ENCODE assay signal across 24 cellular contexts in genomic region chr16:70410736-70411135, GRCh38. TPM values are rescaled to one million over a fixed set of nuclear protein-coding genes. Genes with fewer than 3 reads are reported as not detected.
DNase-seq lines count a peak whose midpoint lies in the region; ATAC-seq and TF ChIP-seq lines count a peak whose summit lies in the region.
"Had no signal": no experiment of that assay in that cellular context is flagged by ENCODE, and none has a peak within 500 bp of the region (broad histone marks: within the 10 kb centered on the region; RNA-seq: fewer than 3 reads in every experiment).

No MANE protein-coding gene starts in this region.

- TF ChIP-seq POLR2A in thyroid gland (IDR thresholded peaks at IDR 0.05): no peak

- H3K36me3 ChIP-seq in SK-N-SH (replicated peaks in 1 of 2; ENCODE audit: control insufficient read depth in 1 of 2, insufficient read depth in 2 of 2, low read length in 1 of 2) (peaks cover 0 to 14% of the 10 kb centered on the region in 2 experiments), thyroid gland (no peaks in the 10 kb centered on the region)
- H3K36me3 ChIP-seq: thoracic aorta had no signal

- peak overlapping the region in 1 of 2 experiments; percentile 30; a peak in 1 of 4 replicates for H3K27ac ChIP-seq in SK-N-SH (ENCODE audit: low read depth in 2 of 2, low read length in 1 of 2)
- H3K27ac ChIP-seq in caudate nucleus (ENCODE audit: low read depth, low read length): no peak overlapping the region
- H3K27ac ChIP-seq in thyroid gland: no peak overlapping the region
- H3K27ac ChIP-seq: body of pancreas, coronary artery, skin epidermis, thoracic aorta had no signal

- peaks cover 68% of the 10 kb centered on the region for H3K79me2 ChIP-seq in SK-N-SH (ENCODE audit: insufficient read depth)

- intact Hi-C loops in thyroid gland (cut with DNase I): no loop called here
- intact Hi-C loops in activated CD4-positive, alpha-beta T cell treated with anti-CD3 and anti-CD28 coated beads for 36 hours (cut with DNase I, micrococcal nuclease): no loop called here

- H3K4me3 ChIP-seq in SK-N-SH (ENCODE audit: low read depth in 2 of 2, low read length in 1 of 2) (no peak overlapping the region), thyroid gland (replicated peaks in 1 of 3) (no peak overlapping the region)
- H3K4me3 ChIP-seq: body of pancreas, coronary artery, skin epidermis, thoracic aorta had no signal

- H3K9me2 ChIP-seq in SK-N-SH: no peaks in the 10 kb centered on the region

- no peak for TF ChIP-seq EP300 in SK-N-SH (IDR thresholded peaks at IDR 0.05; ENCODE audit: borderline replicate concordance in 1 of 2, low read depth in 1 of 2, low read length in 1 of 2)

- 91% methylated on average over 6 of the region's 6 CpGs for WGBS in SK-N-SH (ENCODE audit: low lambda C conversion rate)
- 34 to 48% methylated on average over 6 of the region's 6 CpGs for WGBS in thyroid gland, 2 donors

- peaks cover 8% of the 10 kb centered on the region; the same call in 1 of the 2 replicates for H4K20me1 ChIP-seq in SK-N-SH (ENCODE audit: insufficient read depth)

- no peaks in the 10 kb centered on the region for H3K27me3 Mint-ChIP-seq in activated CD4-positive, alpha-beta T cell treated with anti-CD3 and anti-CD28 coated beads for 36 hours
- H3K27me3 Mint-ChIP-seq: activated T-cell treated with anti-CD3 and anti-CD28 coated beads, Interleukin-2, amount 50 U/mL, for 24 hours had no signal

- no peaks in the 10 kb centered on the region for H3K27me3 ChIP-seq in SK-N-SH (ENCODE audit: insufficient read depth)
- no peaks in the 10 kb centered on the region for H3K27me3 ChIP-seq in thyroid gland
- H3K27me3 ChIP-seq: body of pancreas had no signal

- TF ChIP-seq RAD21 in SK-N-SH (IDR thresholded peaks at IDR 0.05; ENCODE audit: low read length): no peak

- H3K36me3 Mint-ChIP-seq in activated CD4-positive, alpha-beta T cell treated with anti-CD3 and anti-CD28 coated beads for 36 hours (ENCODE audit: low read depth): peaks cover 4% of the 10 kb centered on the region

- H3F3A ChIP-seq in SK-N-SH (replicated peaks; ENCODE audit: insufficient read depth): peaks cover 3% of the 10 kb centered on the region

- ATAC-seq in SK-N-SH treated with all-trans-retinoic acid at 6 μM for 48 hours (no peak), HG02798 (IDR thresholded peaks at IDR 0.05; ENCODE audit: poor library complexity, unreplicated experiment) (no peak)
- no peak for ATAC-seq in activated CD4-positive, alpha-beta T cell treated with anti-CD3 and anti-CD28 coated beads for 36 hours
- ATAC-seq: body of pancreas; stimulated activated memory B cell treated with anti-CD40 and anti-IgM and Interleukin-4, amounts not matched to agents 10 μg/mL and 1 μg/mL and 100 μg/mL, for 72 hours had no signal

- no peak overlapping the region for H3K4me2 ChIP-seq in SK-N-SH

- no peak overlapping the region for H3K9ac ChIP-seq in SK-N-SH

- peaks cover 20% of the 10 kb centered on the region for H3K4me1 Mint-ChIP-seq in activated CD4-positive, alpha-beta T cell treated with anti-CD3 and anti-CD28 coated beads for 36 hours

- H2AFZ ChIP-seq in SK-N-SH (ENCODE audit: low read depth): no peak overlapping the region

- POLR2A ChIA-PET in SK-N-SH (lab: Yijun Ruan, JAX): interaction anchor here (1.0 kb wide), 1 partner anchor 14 kb away, joined by 3 read pairs; no protein-coding TSS in a partner anchor
- POLR2A ChIA-PET in activated CD4-positive, alpha-beta T cell treated with anti-CD3 and anti-CD28 coated beads for 36 hours (lab: Charles Lee): no interaction called here

- H3K4me3 Mint-ChIP-seq in activated CD4-positive, alpha-beta T cell treated with anti-CD3 and anti-CD28 coated beads for 36 hours: no peak overlapping the region
- H3K4me3 Mint-ChIP-seq: activated T-cell treated with anti-CD3 and anti-CD28 coated beads, Interleukin-2, amount 50 U/mL, for 24 hours; mesothelial cell of epicardium; stimulated activated memory B cell treated with anti-CD40 and anti-IgM and Interleukin-4, amounts not matched to agents 10 μg/mL and 1 μg/mL and 100 μg/mL, for 72 hours had no signal

- TF ChIP-seq CTCF in SK-N-SH (IDR thresholded peaks at IDR 0.05) (no peak), thyroid gland (IDR thresholded peaks at IDR 0.05) (no peak)

- no peak overlapping the region for H3K27ac Mint-ChIP-seq in activated CD4-positive, alpha-beta T cell treated with anti-CD3 and anti-CD28 coated beads for 36 hours
- H3K27ac Mint-ChIP-seq: activated T-cell treated with anti-CD3 and anti-CD28 coated beads, Interleukin-2, amount 50 U/mL, for 24 hours; mesothelial cell of epicardium; stimulated activated memory B cell treated with anti-CD40 and anti-IgM and Interleukin-4, amounts not matched to agents 10 μg/mL and 1 μg/mL and 100 μg/mL, for 72 hours had no signal

- no peaks in the 10 kb centered on the region for H3K9me3 ChIP-seq in SK-N-SH
- no peaks in the 10 kb centered on the region for H3K9me3 ChIP-seq in thyroid gland
- H3K9me3 ChIP-seq: body of pancreas, thoracic aorta had no signal

- DNase-seq in SK-N-SH: no peak
- DNase-seq in caudate nucleus (lab: John Stamatoyannopoulos, UW): peak in 32 of 61 donors; percentile 9 to 90 (median 34)
- DNase-seq in medulla oblongata (ENCODE audit: extremely low spot score): peak; percentile 70
- peak; percentile 92 to 94 for DNase-seq in thyroid gland
- no peak for DNase-seq in activated CD4-positive, alpha-beta T cell treated with anti-CD3 and anti-CD28 coated beads for 36 hours
- DNase-seq in activated naive CD4-positive, alpha-beta T cell treated with Interleukin-2 at 50 U/mL for 16 hours: no peak
- DNase-seq: 8988T; activated CD4-positive, alpha-beta T cell treated with anti-CD3 and anti-CD28 coated beads for 1 hour; activated naive CD4-positive, alpha-beta T cell treated with anti-CD3 and anti-CD28 coated beads, Interleukin-2, amount 50 U/mL, for 16 hours; activated T-cell treated with anti-CD3 and anti-CD28 coated beads, Interleukin-2, amount 50 U/mL, for 24 hours; body of pancreas; GF-D8; NCI-H1105; NCI-H2029 treated with DMSO at 0.1 percent for 48 hours; NCI-H446; stimulated activated CD4-positive, alpha-beta T cell treated with anti-CD3 and anti-CD28 coated beads, Interleukin-2, amount 100 ng/mL, for 24 hours; T-helper 1 cell had no signal

- H3K4me1 ChIP-seq in SK-N-SH (ENCODE audit: control insufficient read depth in 1 of 2, insufficient read depth in 2 of 2, low read depth in 1 of 2, low read length in 1 of 2) (peaks cover 0 to 8% of the 10 kb centered on the region in 2 experiments; a peak in 1 of 4 replicates), thyroid gland (peaks cover 0 to 7% of the 10 kb centered on the region in 2 donors)

- CTCF ChIA-PET in SK-N-SH (lab: Yijun Ruan, JAX): interaction anchor here (1.0 to 1.4 kb wide), 2 partner anchors 9 to 17 kb away, joined by 3 read pairs; no protein-coding TSS in a partner anchor
- CTCF ChIA-PET in activated CD4-positive, alpha-beta T cell treated with anti-CD3 and anti-CD28 coated beads for 36 hours (lab: Charles Lee): interaction anchor here (1.0 kb wide), 1 partner anchor 41 kb away, joined by 5 read pairs; no protein-coding TSS in a partner anchor

- no peaks in the 10 kb centered on the region for H3K9me3 Mint-ChIP-seq in activated CD4-positive, alpha-beta T cell treated with anti-CD3 and anti-CD28 coated beads for 36 hours (ENCODE audit: low read depth)
- H3K9me3 Mint-ChIP-seq: activated T-cell treated with anti-CD3 and anti-CD28 coated beads, Interleukin-2, amount 50 U/mL, for 24 hours; mesothelial cell of epicardium; stimulated activated memory B cell treated with anti-CD40 and anti-IgM and Interleukin-4, amounts not matched to agents 10 μg/mL and 1 μg/mL and 100 μg/mL, for 72 hours had no signal

TF ChIP-seq in SK-N-SH, 30 proteins besides CTCF, POLR2A, EP300 and RAD21:
- TF ChIP-seq RFX5 (IDR thresholded peaks at IDR 0.05; ENCODE audit: low read length): peak; percentile 58; the same call in 1 of the 2 replicates
- TF ChIP-seq PBX3 (IDR thresholded peaks at IDR 0.05): no peak
- TF ChIP-seq MAX (IDR thresholded peaks at IDR 0.05; ENCODE audit: low read depth): no peak

TF ChIP-seq in SK-N-SH treated with all-trans-retinoic acid at 6 μM for 48 hours, 23 proteins besides CTCF, POLR2A, EP300 and RAD21:
- TF ChIP-seq OSR1 (CRISPR knock-in tag; IDR thresholded peaks at IDR 0.05): no peak
- no peak for TF ChIP-seq GLIS3 (CRISPR knock-in tag; IDR thresholded peaks at IDR 0.05)

RNA-seq across cellular contexts. Expression of gene ST3GAL2, which starts 28.2 kb away (rescaled TPM):
- polyA plus RNA-seq in SK-N-SH (2012; rRNA removed): 11.4 and 19.9 TPM in 2 replicates
- 6.6 and 13.1 TPM in 2 replicates for polyA plus RNA-seq in SK-N-SH (2012; cell fraction: cytosol; rRNA removed)
- 13.6 and 16.1 TPM in 2 replicates for polyA plus RNA-seq in SK-N-SH (2012; cell fraction: nucleus; rRNA removed)
- 10 to 100 TPM; 11.2 to 17.4 (median 11.8) TPM for total RNA-seq in thyroid gland
- 10 to 100 TPM; 14.8 to 16.6 TPM for total RNA-seq in activated CD4-positive, alpha-beta T cell treated with anti-CD3 and anti-CD28 coated beads for 36 hours

RNA-seq across cellular contexts. Expression of gene FCSK, which starts 43.7 kb away (rescaled TPM):
- 9.7 and 10.4 TPM in 2 replicates for polyA plus RNA-seq in SK-N-SH (2012; rRNA removed)
- 2.3 and 3.3 TPM in 2 replicates for polyA plus RNA-seq in SK-N-SH (2012; cell fraction: cytosol; rRNA removed)
- 47.7 and 71.8 TPM in 2 replicates for polyA plus RNA-seq in SK-N-SH (2012; cell fraction: nucleus; rRNA removed)
- 10 to 100 TPM; 20.3 to 40.2 (median 24.5) TPM for total RNA-seq in thyroid gland
- total RNA-seq in activated CD4-positive, alpha-beta T cell treated with anti-CD3 and anti-CD28 coated beads for 36 hours: 10 to 100 TPM; 10.3 to 13.4 TPM

Comparison
In these comparisons a context has a peak if more than half of its experiments do, and no peak if none do; other contexts are left out.
1. DNase-seq: peak in caudate nucleus (32 of 61), medulla oblongata (single experiment) and thyroid gland (2 of 2); none in SK-N-SH (single experiment), activated CD4-positive, alpha-beta T cell treated with anti-CD3 and anti-CD28 coated beads for 36 hours (single experiment) and activated naive CD4-positive, alpha-beta T cell treated with Interleukin-2 at 50 U/mL for 16 hours (single experiment).